ENCODE assay signal across 27 cellular contexts in genomic region chr21:18711662-18712061, GRCh38.
"Had no signal": no experiment of that assay in that cellular context is flagged by ENCODE, and none has a peak within 500 bp of the region (broad histone marks: within the 10 kb centered on the region; RNA-seq: fewer than 3 reads in every experiment).

No MANE protein-coding gene starts in this region.

- H3K27ac ChIP-seq: stomach, suprapubic skin, testis, thoracic aorta, thyroid gland, tibial artery, tibial nerve, transverse colon, upper lobe of left lung, upper lobe of right lung, uterus, vagina had no signal

- H3K27me3 ChIP-seq: stomach, suprapubic skin, testis, thyroid gland, tibial artery, tibial nerve, transverse colon, upper lobe of left lung, upper lobe of right lung, uterus, vagina had no signal

- H3K36me3 ChIP-seq: stomach, suprapubic skin, thoracic aorta, thyroid gland, tibial artery, tibial nerve, transverse colon, upper lobe of left lung, upper lobe of right lung, uterus, vagina had no signal

- H3K4me1 ChIP-seq: suprapubic skin, testis, thyroid gland, tibial artery, tibial nerve, transverse colon, upper lobe of left lung, upper lobe of right lung, uterus, vagina had no signal

- ATAC-seq: stimulated activated effector memory CD8-positive, alpha-beta T cell treated with anti-CD3 and anti-CD28 coated beads, Interleukin-12 subunit alpha, Interleukin-12 subunit beta, amount 100 ng/mL, for 72 hours; stimulated activated memory B cell treated with anti-CD40 and anti-IgM and Interleukin-4, amounts not matched to agents 10 μg/mL and 1 μg/mL and 100 μg/mL, for 72 hours; stimulated activated naive B cell treated with anti-CD40 and anti-IgM and Interleukin-4, amounts not matched to agents 10 μg/mL and 1 μg/mL and 100 μg/mL, for 72 hours; stimulated activated naive CD8-positive, alpha-beta T cell treated with anti-CD3 and anti-CD28 coated beads, Interleukin-15, amount 100 ng/mL, for 72 hours; stimulated activated naive CD8-positive, alpha-beta T cell treated with anti-CD3 and anti-CD28 coated beads, Interleukin-15, Interleukin-2, amounts not matched to agents 100 U/mL and 50 U/mL, for 24 hours; upper lobe of right lung had no signal

- FAIRE-seq: urothelium cell line had no signal

- DNase-seq: stimulated activated CD4-positive, alpha-beta T cell treated with anti-CD3 and anti-CD28 coated beads, Interleukin-2, amount 100 ng/mL, for 48 hours; stimulated activated CD4-positive, alpha-beta T cell treated with anti-CD3 and anti-CD28 coated beads, Interleukin-4, amount 100 ng/mL, for 1 hour; stimulated activated CD4-positive, alpha-beta T cell treated with anti-CD3 and anti-CD28 coated beads, Interleukin-4, amount 100 ng/mL, for 24 hours; stimulated activated CD4-positive, alpha-beta T cell treated with anti-CD3 and anti-CD28 coated beads, Interleukin-4, amount 100 ng/mL, for 4 hours; stimulated activated CD8-positive, alpha-beta memory T cell treated with anti-CD3 and anti-CD28 coated beads, Interleukin-4, amount 100 ng/mL, for 48 hours; stimulated activated naive B cell treated with anti-CD40 and anti-IgM and Interleukin-4, amounts not matched to agents 10 μg/mL and 1 μg/mL and 100 μg/mL, for 72 hours; stimulated activated naive CD4-positive, alpha-beta T cell; stimulated activated naive CD4-positive, alpha-beta T cell treated with Interleukin-2 at 50 U/mL for 16 hours; stimulated activated naive CD8-positive, alpha-beta T cell treated with anti-CD3 and anti-CD28 coated beads, Interleukin-15, amount 100 ng/mL, for 72 hours; stimulated activated naive CD8-positive, alpha-beta T cell treated with anti-CD3 and anti-CD28 coated beads, Interleukin-15, Interleukin-2, amounts not matched to agents 100 U/mL and 50 U/mL, for 24 hours; stomach; substantia nigra; testis; thyroid gland; tibial artery; transverse colon; trophoblast cell; upper lobe of left lung; upper lobe of right lung; uterus had no signal

- H3K9me3 ChIP-seq: testis, thyroid gland, transverse colon, upper lobe of right lung, uterus, vagina had no signal

- H3K4me3 ChIP-seq: stomach, suprapubic skin, testis, thoracic aorta, thyroid gland, tibial artery, tibial nerve, transverse colon, upper lobe of left lung, upper lobe of right lung, uterus, vagina had no signal
